ENCODE assay signal across 9 cellular contexts in genomic region chr12:52007158-52007921, GRCh38. TPM values are rescaled to one million over a fixed set of nuclear protein-coding genes. Genes with fewer than 3 reads are reported as not detected.
DNase-seq lines count a peak whose midpoint lies in the region; ATAC-seq and TF ChIP-seq lines count a peak whose summit lies in the region.
"Had no signal": no experiment of that assay in that cellular context is flagged by ENCODE, and none has a peak within 500 bp of the region (broad histone marks: within the 10 kb centered on the region; RNA-seq: fewer than 3 reads in every experiment).

No MANE protein-coding gene starts in this region.

- H3K4me1 Mint-ChIP-seq in activated naive CD8-positive, alpha-beta T cell treated with anti-CD3 and anti-CD28 coated beads, Interleukin-2, amount 10 ng/mL, durations not matched to agents 7 days and 5 days = peaks cover 21% of the 10 kb centered on the region

- no peak for TF ChIP-seq CTCF in OCI-LY7 (conservative IDR thresholded peaks at IDR 0.05; ENCODE audit: low read length)

- ATAC-seq in activated naive CD8-positive, alpha-beta T cell treated with anti-CD3 and anti-CD28 coated beads, Interleukin-2, amount 10 ng/mL, durations not matched to agents 7 days and 5 days (ENCODE audit: low read depth) = peak; percentile 53

- no peak overlapping the region for H2AFZ ChIP-seq in ACC112 (ENCODE audit: low read length, unreplicated experiment)
- no peak overlapping the region for H2AFZ ChIP-seq in OCI-LY7 (ENCODE audit: low read length)

- H3K9me3 ChIP-seq in OCI-LY7 (ENCODE audit: low read length) (no peaks in the 10 kb centered on the region), iPS-18a (ENCODE audit: control insufficient read depth, low read depth, low read length) (no peaks in the 10 kb centered on the region)

- H3K36me3 ChIP-seq in ACC112 (ENCODE audit: insufficient read depth, low read length) (no peaks in the 10 kb centered on the region), OCI-LY7 (ENCODE audit: insufficient read depth, low read length) (no peaks in the 10 kb centered on the region), iPS-18a (ENCODE audit: control insufficient read depth, low read depth, low read length) (no peaks in the 10 kb centered on the region)

- H4K20me1 ChIP-seq in OCI-LY7 (ENCODE audit: insufficient read depth, low read length) = no peaks in the 10 kb centered on the region

- intact Hi-C loops in OCI-LY7 (cut with micrococcal nuclease; ENCODE audit: unreplicated experiment) = no loop called here

- peak overlapping the region; percentile 79 for H3K27ac Mint-ChIP-seq in activated naive CD8-positive, alpha-beta T cell treated with anti-CD3 and anti-CD28 coated beads, Interleukin-2, amount 10 ng/mL, durations not matched to agents 7 days and 5 days

- H3K4me2 ChIP-seq in OCI-LY7 (ENCODE audit: low read length) = peak overlapping the region; percentile 43; the same call in 1 of the 2 replicates

- H3K4me3 ChIP-seq in ACC112 (ENCODE audit: low read depth, low read length) = peak overlapping the region; percentile 67
- peak overlapping the region; percentile 29 for H3K4me3 ChIP-seq in OCI-LY7 (ENCODE audit: low read depth, low read length, poor library complexity, severe bottlenecking)
- H3K4me3 ChIP-seq in iPS-18a (ENCODE audit: low read length) = peak overlapping the region; percentile 50

- peaks cover 8% of the 10 kb centered on the region for H3K27me3 Mint-ChIP-seq in activated naive CD8-positive, alpha-beta T cell treated with anti-CD3 and anti-CD28 coated beads, Interleukin-2, amount 10 ng/mL, durations not matched to agents 7 days and 5 days

- CTCF ChIA-PET in OCI-LY7 (lab: Charles Lee; ENCODE audit: unreplicated experiment) = interaction anchor here (1.1 kb wide), 1 partner anchor 11 kb away, joined by 3 read pairs; no protein-coding TSS in a partner anchor

- H3K4me1 ChIP-seq in ACC112 (ENCODE audit: control insufficient read depth, insufficient read depth, low read length, unreplicated experiment) (peaks cover 8% of the 10 kb centered on the region), OCI-LY7 (ENCODE audit: insufficient read depth, low read length, poor library complexity, severe bottlenecking) (peaks cover 25% of the 10 kb centered on the region), iPS-18a (ENCODE audit: control insufficient read depth, low read depth, low read length) (peaks cover 21% of the 10 kb centered on the region)

- H3K27ac ChIP-seq in ACC112 (ENCODE audit: low read depth, low read length) = no peak overlapping the region
- no peak overlapping the region for H3K27ac ChIP-seq in OCI-LY7 (ENCODE audit: low read depth, low read length, poor library complexity, severe bottlenecking)
- H3K27ac ChIP-seq in iPS-18a (ENCODE audit: low read length) = no peak overlapping the region

- no peak overlapping the region for H3K9ac ChIP-seq in iPS-18a (ENCODE audit: low read length)

- POLR2A ChIA-PET in OCI-LY7 (lab: Charles Lee) = no interaction called here
- POLR2A ChIA-PET in activated naive CD8-positive, alpha-beta T cell treated with anti-CD3 and anti-CD28 coated beads, Interleukin-2, amount 10 ng/mL, durations not matched to agents 7 days and 5 days (lab: Charles Lee) = interaction anchor here (0.9 to 8.5 kb wide), 5 partner anchors 11 to 63 kb away, joined by 3 to 155 read pairs (median 4); partner anchors contain the start of gene ATG101

- H3K4me3 Mint-ChIP-seq in activated naive CD8-positive, alpha-beta T cell treated with anti-CD3 and anti-CD28 coated beads, Interleukin-2, amount 10 ng/mL, durations not matched to agents 7 days and 5 days = peak overlapping the region; percentile 91

- H3K9me3 Mint-ChIP-seq in activated naive CD8-positive, alpha-beta T cell treated with anti-CD3 and anti-CD28 coated beads, Interleukin-2, amount 10 ng/mL, durations not matched to agents 7 days and 5 days = no peaks in the 10 kb centered on the region

- DNase-seq in OCI-LY7 (ENCODE audit: low spot score) (no peak), ecto neural progenitor cell (ENCODE audit: low spot score) (no peak), midbrain (lab: John Stamatoyannopoulos, UW) (no peak), NK-92 (lab: John Stamatoyannopoulos, UW; ENCODE audit: unreplicated experiment) (no peak)
- DNase-seq in activated naive CD8-positive, alpha-beta T cell treated with anti-CD3 and anti-CD28 coated beads, Interleukin-2, amount 10 ng/mL, durations not matched to agents 7 days and 5 days = peak; percentile 68
- peak; percentile 62 for DNase-seq in stimulated activated CD4-positive, alpha-beta T cell treated with anti-CD3 and anti-CD28 coated beads, Interleukin-15, amount 100 ng/mL, for 24 hours

- H3K27me3 ChIP-seq in ACC112 (ENCODE audit: insufficient read depth, low read length) = peaks cover 29% of the 10 kb centered on the region
- H3K27me3 ChIP-seq in iPS-18a (ENCODE audit: control insufficient read depth, insufficient read depth, low read length) = peaks cover 50% of the 10 kb centered on the region

- peaks cover 5% of the 10 kb centered on the region for H3K36me3 Mint-ChIP-seq in activated naive CD8-positive, alpha-beta T cell treated with anti-CD3 and anti-CD28 coated beads, Interleukin-2, amount 10 ng/mL, durations not matched to agents 7 days and 5 days

- H3K79me2 ChIP-seq in ACC112 (ENCODE audit: control insufficient read depth, insufficient read depth, low read length, unreplicated experiment) (no peaks in the 10 kb centered on the region), OCI-LY7 (ENCODE audit: insufficient read depth, low read depth, low read length) (no peaks in the 10 kb centered on the region)

- H3K9me2 ChIP-seq in OCI-LY7 (ENCODE audit: insufficient read depth, low read length) = no peaks in the 10 kb centered on the region

- BruUV-seq in OCI-LY7 (replicated peaks; lab: Mats Ljungman, UMichigan) = no TSS peak

RNA-seq across cellular contexts. Expression of gene TAMALIN, which starts 0.6 kb away (rescaled TPM):
- 0.41 and 0.66 TPM in 2 replicates for total RNA-seq in OCI-LY7 (2014; rRNA removed; shearing (Covaris generic))
- 0.89 and 1.3 TPM in 2 replicates for total RNA-seq in OCI-LY7 (2022)
- 10 to 100 TPM; 17.1 to 19.9 TPM for total RNA-seq in activated naive CD8-positive, alpha-beta T cell treated with anti-CD3 and anti-CD28 coated beads, Interleukin-2, amount 10 ng/mL, durations not matched to agents 7 days and 5 days
- total RNA-seq: bronchial epithelial cell had no signal

RNA-seq across cellular contexts. Expression of gene NR4A1, which starts 43.9 kb away (rescaled TPM):
- total RNA-seq in OCI-LY7 (2014; rRNA removed; shearing (Covaris generic)) = 25.3 and 29.3 TPM in 2 replicates
- 28.1 and 29.0 TPM in 2 replicates for total RNA-seq in OCI-LY7 (2022)
- total RNA-seq in activated naive CD8-positive, alpha-beta T cell treated with anti-CD3 and anti-CD28 coated beads, Interleukin-2, amount 10 ng/mL, durations not matched to agents 7 days and 5 days = 1 to 10 TPM; 8.6 to 8.8 TPM

RNA-seq across cellular contexts. Expression of gene ACVR1B, which starts 55.8 kb away (rescaled TPM):
- 3.0 and 4.1 TPM in 2 replicates for total RNA-seq in OCI-LY7 (2014; rRNA removed; shearing (Covaris generic))
- 6.1 and 6.8 TPM in 2 replicates for total RNA-seq in OCI-LY7 (2022)
- 10 to 100 TPM in 1 of 2 experiments, 1 to 10 TPM in 1; 9.3 to 10.2 TPM for total RNA-seq in activated naive CD8-positive, alpha-beta T cell treated with anti-CD3 and anti-CD28 coated beads, Interleukin-2, amount 10 ng/mL, durations not matched to agents 7 days and 5 days

Comparison
In these comparisons a context has a peak if more than half of its experiments do, and no peak if none do; other contexts are left out.
1. DNase-seq: peak in activated naive CD8-positive, alpha-beta T cell treated with anti-CD3 and anti-CD28 coated beads, Interleukin-2, amount 10 ng/mL, durations not matched to agents 7 days and 5 days (single experiment) and stimulated activated CD4-positive, alpha-beta T cell treated with anti-CD3 and anti-CD28 coated beads, Interleukin-15, amount 100 ng/mL, for 24 hours (single experiment); none in OCI-LY7 (single experiment), ecto neural progenitor cell (single experiment), midbrain (single experiment) and NK-92 (single experiment).
2. RNA of gene TAMALIN, which starts 0.6 kb away (total RNA-seq): 17.1 to 19.9 TPM in activated naive CD8-positive, alpha-beta T cell treated with anti-CD3 and anti-CD28 coated beads, Interleukin-2, amount 10 ng/mL, durations not matched to agents 7 days and 5 days; 0.41 to 1.3 TPM in OCI-LY7; every median in the first group is over 4 times any median in the second.
3. Peak in every context shown above with its lines, with median percentiles within 50 percentile points of each other: H3K4me3 ChIP-seq.